ENCODE assay signal across 1 cellular context in the genomic region with DNA sequence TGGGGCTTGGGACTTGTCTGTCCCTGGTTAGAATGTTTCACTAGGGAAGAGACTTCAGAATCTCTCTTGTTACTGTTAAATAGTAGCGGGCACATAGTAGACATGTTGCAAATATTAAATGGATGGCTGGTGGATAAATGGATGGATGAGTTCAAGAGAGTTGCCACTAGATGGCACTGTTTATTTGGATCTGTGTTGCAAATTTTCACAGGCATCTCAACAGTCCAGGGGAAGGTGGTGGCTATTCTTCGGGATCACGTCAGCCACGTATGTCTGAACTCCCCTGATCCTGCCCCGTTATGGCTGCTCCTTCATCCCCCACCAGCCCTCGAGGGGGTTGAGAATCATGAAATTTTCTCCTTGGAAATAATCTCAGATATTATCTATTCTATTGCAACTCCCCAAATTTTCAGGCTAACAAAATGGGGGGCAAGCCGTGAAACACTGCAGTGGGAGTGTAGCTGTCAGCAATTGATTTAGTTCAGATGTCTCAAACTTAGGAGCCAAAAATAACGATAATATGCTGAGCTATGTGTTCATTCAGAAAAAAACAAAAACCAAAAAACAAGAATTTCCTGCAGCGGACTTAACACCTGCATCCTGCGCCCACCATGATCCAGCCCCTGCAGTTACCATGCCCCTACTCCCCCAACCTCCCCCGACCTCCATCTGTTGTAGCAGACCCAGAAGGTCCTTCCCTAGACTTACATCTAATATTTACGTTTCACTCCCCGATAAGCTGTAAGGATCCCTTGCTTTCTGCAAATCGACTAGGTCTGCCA.
TF ChIP-seq lines count a peak whose summit lies in the region.

No MANE protein-coding gene starts in this region.

TF ChIP-seq in WTC11, 78 proteins besides CTCF, POLR2A, EP300 and RAD21 (continued from another document):
- TF ChIP-seq, protein P1, sequence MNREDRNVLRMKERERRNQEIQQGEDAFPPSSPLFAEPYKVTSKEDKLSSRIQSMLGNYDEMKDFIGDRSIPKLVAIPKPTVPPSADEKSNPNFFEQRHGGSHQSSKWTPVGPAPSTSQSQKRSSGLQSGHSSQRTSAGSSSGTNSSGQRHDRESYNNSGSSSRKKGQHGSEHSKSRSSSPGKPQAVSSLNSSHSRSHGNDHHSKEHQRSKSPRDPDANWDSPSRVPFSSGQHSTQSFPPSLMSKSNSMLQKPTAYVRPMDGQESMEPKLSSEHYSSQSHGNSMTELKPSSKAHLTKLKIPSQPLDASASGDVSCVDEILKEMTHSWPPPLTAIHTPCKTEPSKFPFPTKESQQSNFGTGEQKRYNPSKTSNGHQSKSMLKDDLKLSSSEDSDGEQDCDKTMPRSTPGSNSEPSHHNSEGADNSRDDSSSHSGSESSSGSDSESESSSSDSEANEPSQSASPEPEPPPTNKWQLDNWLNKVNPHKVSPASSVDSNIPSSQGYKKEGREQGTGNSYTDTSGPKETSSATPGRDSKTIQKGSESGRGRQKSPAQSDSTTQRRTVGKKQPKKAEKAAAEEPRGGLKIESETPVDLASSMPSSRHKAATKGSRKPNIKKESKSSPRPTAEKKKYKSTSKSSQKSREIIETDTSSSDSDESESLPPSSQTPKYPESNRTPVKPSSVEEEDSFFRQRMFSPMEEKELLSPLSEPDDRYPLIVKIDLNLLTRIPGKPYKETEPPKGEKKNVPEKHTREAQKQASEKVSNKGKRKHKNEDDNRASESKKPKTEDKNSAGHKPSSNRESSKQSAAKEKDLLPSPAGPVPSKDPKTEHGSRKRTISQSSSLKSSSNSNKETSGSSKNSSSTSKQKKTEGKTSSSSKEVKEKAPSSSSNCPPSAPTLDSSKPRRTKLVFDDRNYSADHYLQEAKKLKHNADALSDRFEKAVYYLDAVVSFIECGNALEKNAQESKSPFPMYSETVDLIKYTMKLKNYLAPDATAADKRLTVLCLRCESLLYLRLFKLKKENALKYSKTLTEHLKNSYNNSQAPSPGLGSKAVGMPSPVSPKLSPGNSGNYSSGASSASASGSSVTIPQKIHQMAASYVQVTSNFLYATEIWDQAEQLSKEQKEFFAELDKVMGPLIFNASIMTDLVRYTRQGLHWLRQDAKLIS (CRISPR knock-in tag; IDR thresholded peaks at IDR 0.05; ENCODE audit: borderline replicate concordance): no peak
- TF ChIP-seq ZNF317 (CRISPR knock-in tag; IDR thresholded peaks at IDR 0.05; ENCODE audit: borderline replicate concordance, low read depth): no peak
- TF ChIP-seq FOXJ3 (CRISPR knock-in tag; IDR thresholded peaks at IDR 0.05; ENCODE audit: borderline replicate concordance): no peak
